8 cellular contexts compared by ENCODE assay signal in the genomic region with DNA sequence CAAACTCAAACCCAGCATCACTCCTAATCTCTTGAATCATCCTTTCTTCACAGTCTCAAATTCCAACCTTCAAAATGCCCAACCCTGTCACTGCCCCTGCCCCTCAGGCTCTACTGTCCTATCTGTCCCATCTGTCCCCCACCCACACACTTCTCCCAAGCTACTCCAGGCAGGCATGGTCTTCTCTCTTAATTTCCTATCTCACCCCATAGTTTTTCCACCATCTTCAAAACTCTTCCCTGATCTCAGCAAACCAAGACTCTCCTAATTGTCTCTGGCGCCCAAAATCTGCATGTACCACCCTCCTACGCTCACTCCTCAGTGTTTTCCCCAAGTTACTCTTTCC. TPM values are rescaled to one million over a fixed set of nuclear protein-coding genes. Genes with fewer than 3 reads are reported as not detected.
DNase-seq lines count a peak whose midpoint lies in the region; ATAC-seq and TF ChIP-seq lines count a peak whose summit lies in the region.

No MANE protein-coding gene starts in this region.

- no peak overlapping the region for H2AFZ ChIP-seq in OCI-LY3 (ENCODE audit: low read depth, low read length)

- peak overlapping the region; percentile 92 for H3K9ac ChIP-seq in OCI-LY3 (ENCODE audit: low read length)

- H3K4me1 ChIP-seq in CD8-positive, alpha-beta memory T cell (ENCODE audit: insufficient read depth, low read length) = peaks cover 13% of the 10 kb centered on the region
- peaks cover 3% of the 10 kb centered on the region; the same call in 1 of the 2 replicates for H3K4me1 ChIP-seq in OCI-LY3 (ENCODE audit: low read length)

- H3K9me3 Mint-ChIP-seq in CD8-positive, alpha-beta memory T cell = no peaks in the 10 kb centered on the region
- no peaks in the 10 kb centered on the region for H3K9me3 Mint-ChIP-seq in endothelial cell (ENCODE audit: unreplicated experiment)

- POLR2A ChIA-PET in CD8-positive, alpha-beta memory T cell (lab: Charles Lee) = interaction anchor here (1.5 kb wide), 1 partner anchor 17 kb away, joined by 3 read pairs; no protein-coding TSS in a partner anchor

- ATAC-seq in omental fat pad (ENCODE audit: low FRiP score) = peak; percentile 8
- ATAC-seq in left lobe of liver = no peak

- H4K20me1 ChIP-seq in OCI-LY3 (ENCODE audit: insufficient read depth, low read length) = peaks cover 33% of the 10 kb centered on the region

- H3K27me3 ChIP-seq in CD8-positive, alpha-beta memory T cell (ENCODE audit: insufficient read depth, low read length, poor library complexity, severe bottlenecking) = no peaks in the 10 kb centered on the region
- no peaks in the 10 kb centered on the region for H3K27me3 ChIP-seq in OCI-LY3 (ENCODE audit: low read depth, low read length)

- H3K27ac Mint-ChIP-seq in CD8-positive, alpha-beta memory T cell = peak overlapping the region; percentile 75 to 94 (median 87)
- peak overlapping the region; percentile 94 for H3K27ac Mint-ChIP-seq in endothelial cell (ENCODE audit: unreplicated experiment)

- DNase-seq in CD8-positive, alpha-beta memory T cell = no peak
- no peak for DNase-seq in endothelial cell (ENCODE audit: low spot score)
- no peak for DNase-seq in omental fat pad (ENCODE audit: low spot score)
- DNase-seq in left lobe of liver (ENCODE audit: low spot score) = no peak
- no peak for DNase-seq in C1 segment of cervical spinal cord (lab: John Stamatoyannopoulos, UW)
- no peak for DNase-seq in NCI-H1436 treated with DMSO at 0.1 percent for 48 hours (lab: John Stamatoyannopoulos, UW)
- no peak for DNase-seq in NCI-H1694 treated with DMSO at 0.1 percent for 48 hours (lab: John Stamatoyannopoulos, UW)

- H3K36me3 ChIP-seq in CD8-positive, alpha-beta memory T cell (ENCODE audit: insufficient read depth, low read length) = no peaks in the 10 kb centered on the region
- no peaks in the 10 kb centered on the region for H3K36me3 ChIP-seq in OCI-LY3 (replicated peaks; ENCODE audit: low read depth, low read length)

- H3K4me2 ChIP-seq in OCI-LY3 (ENCODE audit: low read length) = peak overlapping the region; percentile 92

- TF ChIP-seq CTCF in OCI-LY3 (IDR thresholded peaks at IDR 0.05; ENCODE audit: low read depth, low read length) = no peak
- no peak for TF ChIP-seq CTCF in endothelial cell (IDR thresholded peaks at IDR 0.05; ENCODE audit: unreplicated experiment)
- TF ChIP-seq CTCF in omental fat pad (IDR thresholded peaks at IDR 0.05) = no peak

- H3K9me3 ChIP-seq in CD8-positive, alpha-beta memory T cell (ENCODE audit: low read length) = no peaks in the 10 kb centered on the region
- no peaks in the 10 kb centered on the region for H3K9me3 ChIP-seq in OCI-LY3 (ENCODE audit: insufficient read depth, low read length)

- peaks cover 55% of the 10 kb centered on the region for H3K79me2 ChIP-seq in OCI-LY3 (ENCODE audit: low read length)

- peak overlapping the region; percentile 73 for H3K4me3 ChIP-seq in CD8-positive, alpha-beta memory T cell (ENCODE audit: low read length)
- peak overlapping the region; percentile 99 for H3K4me3 ChIP-seq in OCI-LY3 (ENCODE audit: low read length)

- peaks cover 23 to 48% (median 34%) of the 10 kb centered on the region in 3 donors for H3K4me1 Mint-ChIP-seq in CD8-positive, alpha-beta memory T cell
- peaks cover 10% of the 10 kb centered on the region for H3K4me1 Mint-ChIP-seq in endothelial cell (ENCODE audit: unreplicated experiment)

- peak overlapping the region; percentile 79 for H3K27ac ChIP-seq in CD8-positive, alpha-beta memory T cell (ENCODE audit: low read depth, low read length)
- H3K27ac ChIP-seq in OCI-LY3 (ENCODE audit: low read length) = peak overlapping the region; percentile 58

- peaks cover 0 to 3% of the 10 kb centered on the region in 2 donors for H3K27me3 Mint-ChIP-seq in CD8-positive, alpha-beta memory T cell
- peaks cover 1% of the 10 kb centered on the region for H3K27me3 Mint-ChIP-seq in endothelial cell (ENCODE audit: unreplicated experiment)

- peaks cover 0 to 10% (median 0%) of the 10 kb centered on the region in 3 donors for H3K36me3 Mint-ChIP-seq in CD8-positive, alpha-beta memory T cell
- no peaks in the 10 kb centered on the region for H3K36me3 Mint-ChIP-seq in endothelial cell (ENCODE audit: low read depth, unreplicated experiment)

- H3K4me3 Mint-ChIP-seq in CD8-positive, alpha-beta memory T cell = peak overlapping the region; percentile 86 to 95 (median 93)
- H3K4me3 Mint-ChIP-seq in endothelial cell (ENCODE audit: unreplicated experiment) = peak overlapping the region; percentile 98

- CTCF ChIA-PET in CD8-positive, alpha-beta memory T cell (lab: Charles Lee) = interaction anchor here (1.2 kb wide), 1 partner anchor 16 kb away, joined by 3 read pairs; no protein-coding TSS in a partner anchor

RNA-seq across cellular contexts. Expression of gene LAMP2, which starts 0.6 kb away (rescaled TPM):
- total RNA-seq in CD8-positive, alpha-beta memory T cell = 10 to 100 TPM; 39.1 to 39.6 TPM
- 74.3 TPM for polyA plus RNA-seq in CD8-positive, alpha-beta memory T cell
- 67.5 TPM for total RNA-seq in endothelial cell (ENCODE audit: unreplicated experiment)
- total RNA-seq in omental fat pad = 100 to 1,000 TPM; 111 to 123 (median 117) TPM
- 78.7 TPM for total RNA-seq in left lobe of liver
